8 cellular contexts compared by ENCODE assay signal in genomic region chr21:37370152-37371040, GRCh38. TPM values are rescaled to one million over a fixed set of nuclear protein-coding genes. Genes with fewer than 3 reads are reported as not detected.
DNase-seq lines count a peak whose midpoint lies in the region; ATAC-seq, FAIRE-seq and TF ChIP-seq lines count a peak whose summit lies in the region.

No MANE protein-coding gene starts in this region.

- H3K27me3 Mint-ChIP-seq in Calu3 (ENCODE audit: unreplicated experiment) = no peaks in the 10 kb centered on the region
- H3K27me3 Mint-ChIP-seq in stimulated activated naive B cell treated with anti-CD40 and anti-IgM and Interleukin-4, amounts not matched to agents 10 μg/mL and 1 μg/mL and 100 μg/mL, for 72 hours = no peaks in the 10 kb centered on the region

- TF ChIP-seq CTCF in Calu3 (IDR thresholded peaks at IDR 0.05; ENCODE audit: unreplicated experiment) (no peak), SK-N-SH (IDR thresholded peaks at IDR 0.05) (no peak)

- H2AFZ ChIP-seq in SK-N-SH (ENCODE audit: low read depth) = no peak overlapping the region

- ATAC-seq in stimulated activated naive B cell treated with anti-CD40 and anti-IgM and Interleukin-4, amounts not matched to agents 10 μg/mL and 1 μg/mL and 100 μg/mL, for 72 hours (replicated peaks) = no peak
- ATAC-seq in HG03159 (IDR thresholded peaks at IDR 0.05; ENCODE audit: unreplicated experiment) = no peak

- H3K9me3 ChIP-seq in SK-N-SH = no peaks in the 10 kb centered on the region

- peaks cover 85% of the 10 kb centered on the region for H3K79me2 ChIP-seq in SK-N-SH (ENCODE audit: insufficient read depth)

- peaks cover 47% of the 10 kb centered on the region for H3K36me3 Mint-ChIP-seq in Calu3 (ENCODE audit: insufficient read depth, unreplicated experiment)
- H3K36me3 Mint-ChIP-seq in stimulated activated naive B cell treated with anti-CD40 and anti-IgM and Interleukin-4, amounts not matched to agents 10 μg/mL and 1 μg/mL and 100 μg/mL, for 72 hours = peaks cover 4 to 11% of the 10 kb centered on the region in 2 donors

- TF ChIP-seq EP300 in SK-N-SH (IDR thresholded peaks at IDR 0.05; ENCODE audit: borderline replicate concordance in 1 of 2, low read depth in 1 of 2, low read length in 1 of 2) = no peak

- CTCF ChIA-PET in Calu3 (lab: Charles Lee) (interaction anchor here (0.8 kb wide), 1 partner anchor 87 kb away, joined by 3 read pairs; no protein-coding TSS in a partner anchor), SK-N-SH (lab: Yijun Ruan, JAX) (interaction anchor here (1.1 to 4.6 kb wide), 3 partner anchors 93 to 393 kb away, joined by 3 to 20 read pairs (median 3); no protein-coding TSS in a partner anchor)

- peak overlapping the region; percentile 88 for H3K27ac Mint-ChIP-seq in Calu3 (ENCODE audit: unreplicated experiment)
- H3K27ac Mint-ChIP-seq in stimulated activated naive B cell treated with anti-CD40 and anti-IgM and Interleukin-4, amounts not matched to agents 10 μg/mL and 1 μg/mL and 100 μg/mL, for 72 hours = peak overlapping the region; percentile 69

- 38% methylated on average over 8 of the region's 8 CpGs for WGBS in SK-N-SH (ENCODE audit: low lambda C conversion rate)

- peak; percentile 6 for FAIRE-seq in H54 (lab: Jason Lieb, UNC)

- peaks cover 75% of the 10 kb centered on the region for H4K20me1 ChIP-seq in SK-N-SH (ENCODE audit: insufficient read depth)

- H3K4me1 ChIP-seq in SK-N-SH (ENCODE audit: control insufficient read depth in 1 of 2, insufficient read depth in 2 of 2, low read depth in 1 of 2, low read length in 1 of 2) = peaks cover 24% of the 10 kb centered on the region in 2 experiments; a peak in 3 of 4 replicates

- TF ChIP-seq POLR2A in H54 (IDR thresholded peaks at IDR 0.05; ENCODE audit: low read depth, low read length) = no peak

- peak overlapping the region; percentile 47 to 82 for H3K27ac ChIP-seq in SK-N-SH (ENCODE audit: low read depth in 2 of 2, low read length in 1 of 2)

- H3K27me3 ChIP-seq in SK-N-SH (ENCODE audit: insufficient read depth) = no peaks in the 10 kb centered on the region

- peak overlapping the region; percentile 90 to 92; a peak in 3 of 4 replicates for H3K4me3 ChIP-seq in SK-N-SH (ENCODE audit: low read depth in 2 of 2, low read length in 1 of 2)

- no peak for DNase-seq in Calu3
- no peak for DNase-seq in H54 (ENCODE audit: insufficient read length, low spot score)
- DNase-seq in SK-N-SH = no peak
- DNase-seq in fibroblast of peridontal ligament (ENCODE audit: extremely low read depth) = peak; percentile 43
- DNase-seq in stimulated activated naive B cell treated with anti-CD40 and anti-IgM and Interleukin-4, amounts not matched to agents 10 μg/mL and 1 μg/mL and 100 μg/mL, for 72 hours = no peak
- no peak for DNase-seq in hippocampal formation (lab: John Stamatoyannopoulos, UW)
- DNase-seq in NCI-H1694 (lab: John Stamatoyannopoulos, UW) = no peak

- H3K9me3 Mint-ChIP-seq in Calu3 (ENCODE audit: low read depth, unreplicated experiment) = no peaks in the 10 kb centered on the region
- peaks cover 0 to 3% of the 10 kb centered on the region in 2 donors for H3K9me3 Mint-ChIP-seq in stimulated activated naive B cell treated with anti-CD40 and anti-IgM and Interleukin-4, amounts not matched to agents 10 μg/mL and 1 μg/mL and 100 μg/mL, for 72 hours

- peak overlapping the region; percentile 89 for H3K4me2 ChIP-seq in SK-N-SH

- H3K9me2 ChIP-seq in SK-N-SH = no peaks in the 10 kb centered on the region

- H3K9ac ChIP-seq in SK-N-SH = peak overlapping the region; percentile 95

- peaks cover 9% of the 10 kb centered on the region for H3K4me1 Mint-ChIP-seq in Calu3 (ENCODE audit: low read depth, unreplicated experiment)
- H3K4me1 Mint-ChIP-seq in stimulated activated naive B cell treated with anti-CD40 and anti-IgM and Interleukin-4, amounts not matched to agents 10 μg/mL and 1 μg/mL and 100 μg/mL, for 72 hours = peaks cover 36 to 59% of the 10 kb centered on the region in 2 donors

- POLR2A ChIA-PET in SK-N-SH (lab: Yijun Ruan, JAX) = no interaction called here

- intact Hi-C loops in Calu3 (cut with micrococcal nuclease; ENCODE audit: unreplicated experiment) = loop anchor here (5.0 kb wide), 1 partner anchor 92 kb away; no protein-coding TSS in a partner anchor

- peaks cover 34% of the 10 kb centered on the region for H3F3A ChIP-seq in SK-N-SH (replicated peaks; ENCODE audit: insufficient read depth)

- H3K4me3 Mint-ChIP-seq in Calu3 (ENCODE audit: low read depth, unreplicated experiment) = peak overlapping the region; percentile 73
- H3K4me3 Mint-ChIP-seq in stimulated activated naive B cell treated with anti-CD40 and anti-IgM and Interleukin-4, amounts not matched to agents 10 μg/mL and 1 μg/mL and 100 μg/mL, for 72 hours = peak overlapping the region; percentile 67 to 72

- no peak for TF ChIP-seq RAD21 in SK-N-SH (IDR thresholded peaks at IDR 0.05; ENCODE audit: low read length)

- H3K36me3 ChIP-seq in SK-N-SH (replicated peaks in 1 of 2; ENCODE audit: control insufficient read depth in 1 of 2, insufficient read depth in 2 of 2, low read length in 1 of 2) = no peaks in the 10 kb centered on the region

- TSS peak; percentile 41 for BruUV-seq in Calu3 (replicated peaks; lab: Mats Ljungman, UMichigan)

TF ChIP-seq in SK-N-SH, 30 proteins besides CTCF, POLR2A, EP300 and RAD21:
- peak; percentile 31 for TF ChIP-seq TCF12 (IDR thresholded peaks at IDR 0.05)
- TF ChIP-seq PBX3 (IDR thresholded peaks at IDR 0.05) = peak; percentile 13; the same call in 1 of the 2 replicates
- TF ChIP-seq USF2 (IDR thresholded peaks at IDR 0.05; ENCODE audit: borderline replicate concordance, low read depth, low read length) = no peak

RNA-seq across cellular contexts. Expression of gene DYRK1A, which starts 3.8 kb away (rescaled TPM):
- 45.4 and 45.6 TPM in 2 replicates for total RNA-seq in Calu3 (2022)
- 19.3 and 21.5 TPM in 2 replicates for polyA plus RNA-seq in SK-N-SH (2012; rRNA removed)
- polyA plus RNA-seq in SK-N-SH (2012; cell fraction: cytosol; rRNA removed) = 14.1 and 14.7 TPM in 2 replicates
- 29.4 and 65.6 TPM in 2 replicates for polyA plus RNA-seq in SK-N-SH (2012; cell fraction: nucleus; rRNA removed)
